Comparison of ENCODE assay signal across 1 cellular context in genomic region chr5:83549681-83550080, GRCh38.
TF ChIP-seq lines count a peak whose summit lies in the region.

No MANE protein-coding gene starts in this region.

TF ChIP-seq in HepG2, 621 proteins besides CTCF, POLR2A, EP300 and RAD21 (continued from another document):
- TF ChIP-seq, protein P1, sequence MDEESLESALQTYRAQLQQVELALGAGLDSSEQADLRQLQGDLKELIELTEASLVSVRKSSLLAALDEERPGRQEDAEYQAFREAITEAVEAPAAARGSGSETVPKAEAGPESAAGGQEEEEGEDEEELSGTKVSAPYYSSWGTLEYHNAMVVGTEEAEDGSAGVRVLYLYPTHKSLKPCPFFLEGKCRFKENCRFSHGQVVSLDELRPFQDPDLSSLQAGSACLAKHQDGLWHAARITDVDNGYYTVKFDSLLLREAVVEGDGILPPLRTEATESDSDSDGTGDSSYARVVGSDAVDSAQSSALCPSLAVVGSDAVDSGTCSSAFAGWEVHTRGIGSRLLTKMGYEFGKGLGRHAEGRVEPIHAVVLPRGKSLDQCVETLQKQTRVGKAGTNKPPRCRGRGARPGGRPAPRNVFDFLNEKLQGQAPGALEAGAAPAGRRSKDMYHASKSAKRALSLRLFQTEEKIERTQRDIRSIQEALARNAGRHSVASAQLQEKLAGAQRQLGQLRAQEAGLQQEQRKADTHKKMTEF (CRISPR knock-in tag; IDR thresholded peaks at IDR 0.05): no peak
- TF ChIP-seq ZNF24 (IDR thresholded peaks at IDR 0.05): no peak
